1 cellular context compared by ENCODE assay signal in genomic region chr2:120559401-120559800, GRCh38.
TF ChIP-seq lines count a peak whose summit lies in the region.

No MANE protein-coding gene starts in this region.

TF ChIP-seq in SK-N-SH, 30 proteins besides CTCF, POLR2A, EP300 and RAD21 (continued from another document):
- TF ChIP-seq USF2 (IDR thresholded peaks at IDR 0.05; ENCODE audit: borderline replicate concordance, low read depth, low read length): no peak
- no peak for TF ChIP-seq TEAD4 (IDR thresholded peaks at IDR 0.05; ENCODE audit: borderline replicate concordance, insufficient read depth)
- no peak for TF ChIP-seq RCOR1 (IDR thresholded peaks at IDR 0.05; ENCODE audit: low read length)
- TF ChIP-seq MAX (IDR thresholded peaks at IDR 0.05; ENCODE audit: low read depth): peak; percentile 40; the same call in 1 of the 2 replicates
